Comparison of ENCODE assay signal across 8 cellular contexts in genomic region chr5:139403787-139404483, GRCh38. TPM values are rescaled to one million over a fixed set of nuclear protein-coding genes. Genes with fewer than 3 reads are reported as not detected.
DNase-seq lines count a peak whose midpoint lies in the region; TF ChIP-seq lines count a peak whose summit lies in the region.

TSS of gene SPATA24 (minus strand) at chr5:139404089. CDS start at chr5:139404060, 29 bp downstream.

- DNase-seq in GM03348 (ENCODE audit: low spot score) (peak; percentile 99), HFF-Myc (ENCODE audit: extremely low read depth, low read depth) (peak; percentile 90), MV-4-11 (lab: John Stamatoyannopoulos, UW) (peak; percentile 98), SJSA1 (ENCODE audit: low read depth in 1 of 2, low spot score in 2 of 2) (peak; percentile 99), foreskin melanocyte (peak; percentile 97), neuronal stem cell (ENCODE audit: low spot score) (peak; percentile 93)
- peak; percentile 99 for DNase-seq in activated naive CD4-positive, alpha-beta T cell treated with anti-CD3 and anti-CD28 coated beads for 36 hours

- no peaks in the 10 kb centered on the region for H3K9me3 Mint-ChIP-seq in activated naive CD4-positive, alpha-beta T cell treated with anti-CD3 and anti-CD28 coated beads for 36 hours

- H3K79me1 ChIP-seq in neuronal stem cell (ENCODE audit: low read depth, low read length) = no peaks in the 10 kb centered on the region

- H3K27me3 ChIP-seq in SJSA1 (replicated peaks) (no peaks in the 10 kb centered on the region), neuronal stem cell (ENCODE audit: control insufficient read depth in 3 of 3, insufficient read depth in 3 of 3, low read depth in 1 of 3, low read length in 3 of 3) (no peaks in the 10 kb centered on the region), subcutaneous abdominal adipose tissue (ENCODE audit: control insufficient read depth in 5 of 5, insufficient read depth in 4 of 5, low read length in 5 of 5) (no peaks in the 10 kb centered on the region)

- no peak for TF ChIP-seq CTCF in HFF-Myc (IDR thresholded peaks at IDR 0.05; ENCODE audit: low read depth, low read length, missing control alignments)

- CTCF ChIA-PET in activated naive CD4-positive, alpha-beta T cell treated with anti-CD3 and anti-CD28 coated beads for 36 hours (lab: Charles Lee) = interaction anchor here (1.1 to 1.9 kb wide), 7 partner anchors 9 to 565 kb away, joined by 3 to 10 read pairs (median 3); partner anchors contain the start of gene PROB1

- no peak within 1 kb of the TSS for H3K14ac ChIP-seq in neuronal stem cell (ENCODE audit: low read length)

- no peak within 1 kb of the TSS for H4K8ac ChIP-seq in neuronal stem cell (ENCODE audit: low read depth, low read length)

- H2BK5ac ChIP-seq in neuronal stem cell (ENCODE audit: low read length) = peak within 1 kb of the TSS; percentile 60

- no peak within 1 kb of the TSS for H2AK5ac ChIP-seq in neuronal stem cell (ENCODE audit: low read depth, low read length)

- peak within 1 kb of the TSS; percentile 100 for H3K27ac Mint-ChIP-seq in activated naive CD4-positive, alpha-beta T cell treated with anti-CD3 and anti-CD28 coated beads for 36 hours

- H2AFZ ChIP-seq in neuronal stem cell (ENCODE audit: low read length) = peak within 1 kb of the TSS; percentile 97

- no peak within 1 kb of the TSS for H2BK120ac ChIP-seq in neuronal stem cell (ENCODE audit: low read depth, low read length)

- H3K4me1 Mint-ChIP-seq in activated naive CD4-positive, alpha-beta T cell treated with anti-CD3 and anti-CD28 coated beads for 36 hours (ENCODE audit: low read depth) = peaks cover 37% of the 10 kb centered on the region

- H2BK15ac ChIP-seq in neuronal stem cell (ENCODE audit: low read length) = no peak within 1 kb of the TSS

- H3K4me3 Mint-ChIP-seq in activated naive CD4-positive, alpha-beta T cell treated with anti-CD3 and anti-CD28 coated beads for 36 hours = peak within 1 kb of the TSS; percentile 93

- intact Hi-C loops in activated naive CD4-positive, alpha-beta T cell treated with anti-CD3 and anti-CD28 coated beads for 36 hours (cut with micrococcal nuclease) = loop anchor here (1.0 to 5.0 kb wide), 13 partner anchors 10 to 937 kb away; partner anchors contain the start of genes DNAJC18, EGR1, ETF1 and HSPA9

- peak within 1 kb of the TSS; percentile 96 for H3K18ac ChIP-seq in neuronal stem cell (ENCODE audit: low read length)

- no peak within 1 kb of the TSS for H4K91ac ChIP-seq in neuronal stem cell (ENCODE audit: low read depth, low read length, poor library complexity)

- H3K9ac ChIP-seq in neuronal stem cell (ENCODE audit: low read depth, low read length, poor library complexity) (peak within 1 kb of the TSS; percentile 82), subcutaneous abdominal adipose tissue (ENCODE audit: low read length in 5 of 5) (peak within 1 kb of the TSS; percentile 1 to 80 (median 71))

- H3K27ac ChIP-seq in SJSA1 (peak within 1 kb of the TSS; percentile 50), neuronal stem cell (replicated peaks; ENCODE audit: low read length) (peak within 1 kb of the TSS; percentile 97), subcutaneous abdominal adipose tissue (ENCODE audit: low read depth, low read length) (peak within 1 kb of the TSS; percentile 85)

- no CpG with 5 or more reads among the region's 41 CpGs for WGBS in neuronal stem cell (ENCODE audit: extremely low coverage in 2 of 2, insufficient read length in 2 of 2, insufficient replicate concordance in 1 of 2), 2 donors

- H2BK12ac ChIP-seq in neuronal stem cell (ENCODE audit: low read length) = no peak within 1 kb of the TSS

- H3K4me2 ChIP-seq in neuronal stem cell (ENCODE audit: insufficient read depth, low read length, poor library complexity, severe bottlenecking) = peak within 1 kb of the TSS; percentile 78

- H3K9me3 ChIP-seq in SJSA1 (replicated peaks) = no peaks in the 10 kb centered on the region
- H3K9me3 ChIP-seq in neuronal stem cell (replicated peaks in 1 of 2; ENCODE audit: control insufficient read depth in 2 of 2, insufficient read depth in 1 of 2, low read depth in 1 of 2, low read length in 2 of 2) = no peaks in the 10 kb centered on the region
- no peaks in the 10 kb centered on the region for H3K9me3 ChIP-seq in subcutaneous abdominal adipose tissue (ENCODE audit: control insufficient read depth in 5 of 5, low read length in 5 of 5)

- no peak within 1 kb of the TSS for H3K23ac ChIP-seq in neuronal stem cell (ENCODE audit: low read depth, low read length, poor library complexity)

- H3K4me3 ChIP-seq in HFF-Myc (replicated peaks; ENCODE audit: low read depth, low read length) (peak within 1 kb of the TSS; percentile 56), SJSA1 (peak within 1 kb of the TSS; percentile 43), neuronal stem cell (ENCODE audit: low read length in 2 of 2) (peak within 1 kb of the TSS; percentile 53 to 83), subcutaneous abdominal adipose tissue (ENCODE audit: low read depth in 1 of 5, low read length in 5 of 5) (peak within 1 kb of the TSS; percentile 65 to 96 (median 74))

- H3K4ac ChIP-seq in neuronal stem cell (ENCODE audit: low read length) = no peak within 1 kb of the TSS

- no peaks in the 10 kb centered on the region for H3K36me3 ChIP-seq in SJSA1
- peaks cover 3 to 18% of the 10 kb centered on the region in 2 donors for H3K36me3 ChIP-seq in neuronal stem cell (replicated peaks in 1 of 2; ENCODE audit: control insufficient read depth in 2 of 2, insufficient read depth in 2 of 2, low read length in 2 of 2)
- peaks cover 0 to 4% (median 0%) of the 10 kb centered on the region in 5 donors for H3K36me3 ChIP-seq in subcutaneous abdominal adipose tissue (ENCODE audit: control insufficient read depth in 5 of 5, insufficient read depth in 5 of 5, low read length in 5 of 5)

- H3K4me1 ChIP-seq in SJSA1 (replicated peaks) (peaks cover 9% of the 10 kb centered on the region), neuronal stem cell (ENCODE audit: control insufficient read depth in 2 of 2, insufficient read depth in 1 of 2, low read depth in 1 of 2, low read length in 2 of 2) (peaks cover 4 to 6% of the 10 kb centered on the region in 2 donors), subcutaneous abdominal adipose tissue (ENCODE audit: control insufficient read depth in 5 of 5, insufficient read depth in 5 of 5, low read length in 5 of 5) (peaks cover 0 to 17% (median 14%) of the 10 kb centered on the region in 5 donors)

- H3K36me3 Mint-ChIP-seq in activated naive CD4-positive, alpha-beta T cell treated with anti-CD3 and anti-CD28 coated beads for 36 hours (ENCODE audit: low read depth) = no peaks in the 10 kb centered on the region

- no peaks in the 10 kb centered on the region for H3K27me3 Mint-ChIP-seq in activated naive CD4-positive, alpha-beta T cell treated with anti-CD3 and anti-CD28 coated beads for 36 hours (ENCODE audit: low read depth)

RNA-seq across cellular contexts. Expression of gene SPATA24, which starts in this region (rescaled TPM):
- 4.0 and 8.5 TPM in 2 replicates for total RNA-seq in SJSA1 (2014; rRNA removed; shearing (Covaris generic))
- 1 to 10 TPM; 6.0 to 7.4 TPM for total RNA-seq in activated naive CD4-positive, alpha-beta T cell treated with anti-CD3 and anti-CD28 coated beads for 36 hours
- polyA plus RNA-seq in neuronal stem cell (2013, experiment 1 of 2) = 15.3 TPM
- polyA plus RNA-seq in neuronal stem cell (2013, experiment 2 of 2) = 15.2 TPM

Comparison
In these comparisons a context has a peak if more than half of its experiments do, and no peak if none do; other contexts are left out.
1. Peak in every context shown above with its lines: DNase-seq, H3K4me3 ChIP-seq and H3K27ac ChIP-seq.